Comparison of ENCODE assay signal across 8 cellular contexts in genomic region chr12:120686151-120686689, GRCh38. TPM values are rescaled to one million over a fixed set of nuclear protein-coding genes. Genes with fewer than 3 reads are reported as not detected.
DNase-seq lines count a peak whose midpoint lies in the region; ATAC-seq and TF ChIP-seq lines count a peak whose summit lies in the region.

No MANE protein-coding gene starts in this region.

- H3K4me2 ChIP-seq in SK-N-SH: peak overlapping the region; percentile 81

- H3K27me3 ChIP-seq in GM06990 (replicated peaks; ENCODE audit: control insufficient read depth, insufficient read depth, low read length) (no peaks in the 10 kb centered on the region), SK-N-SH (ENCODE audit: insufficient read depth) (no peaks in the 10 kb centered on the region), thyroid gland (no peaks in the 10 kb centered on the region)

- TF ChIP-seq EP300 in SK-N-SH (IDR thresholded peaks at IDR 0.05; ENCODE audit: borderline replicate concordance in 1 of 2, low read depth in 1 of 2, low read length in 1 of 2): no peak

- TF ChIP-seq CTCF in GM06990 (IDR thresholded peaks at IDR 0.05; ENCODE audit: insufficient read depth, low read length, poor library complexity, severe bottlenecking) (no peak), SK-N-SH (IDR thresholded peaks at IDR 0.05) (no peak), osteocyte (IDR thresholded peaks at IDR 0.05) (no peak), thyroid gland (IDR thresholded peaks at IDR 0.05) (no peak)

- no peaks in the 10 kb centered on the region for H3K9me3 Mint-ChIP-seq in activated naive CD8-positive, alpha-beta T cell (ENCODE audit: low read depth)
- H3K9me3 Mint-ChIP-seq in osteocyte (ENCODE audit: unreplicated experiment): no peaks in the 10 kb centered on the region

- H3K27me3 Mint-ChIP-seq in activated naive CD8-positive, alpha-beta T cell: no peaks in the 10 kb centered on the region
- H3K27me3 Mint-ChIP-seq in osteocyte (ENCODE audit: unreplicated experiment): no peaks in the 10 kb centered on the region

- peak overlapping the region; percentile 91 for H3K27ac Mint-ChIP-seq in activated naive CD8-positive, alpha-beta T cell
- H3K27ac Mint-ChIP-seq in osteocyte (ENCODE audit: unreplicated experiment): peak overlapping the region; percentile 96

- peak overlapping the region; percentile 91 for H3K4me3 Mint-ChIP-seq in activated naive CD8-positive, alpha-beta T cell
- H3K4me3 Mint-ChIP-seq in osteocyte (ENCODE audit: unreplicated experiment): peak overlapping the region; percentile 91

- peaks cover 4% of the 10 kb centered on the region for H3F3A ChIP-seq in SK-N-SH (replicated peaks; ENCODE audit: insufficient read depth)

- CTCF ChIA-PET in SK-N-SH (lab: Yijun Ruan, JAX): interaction anchor here (0.7 to 5.6 kb wide), 6 partner anchors 18 to 286 kb away, joined by 3 to 34 read pairs (median 3); no protein-coding TSS in a partner anchor

- no peaks in the 10 kb centered on the region for H3K36me3 Mint-ChIP-seq in activated naive CD8-positive, alpha-beta T cell
- H3K36me3 Mint-ChIP-seq in osteocyte (ENCODE audit: unreplicated experiment): no peaks in the 10 kb centered on the region

- peaks cover 41% of the 10 kb centered on the region for H3K79me2 ChIP-seq in SK-N-SH (ENCODE audit: insufficient read depth)

- peak; percentile 71 for ATAC-seq in HG02588 (IDR thresholded peaks at IDR 0.05; ENCODE audit: unreplicated experiment)

- no peaks in the 10 kb centered on the region for H3K9me2 ChIP-seq in SK-N-SH

- POLR2A ChIA-PET in SK-N-SH (lab: Yijun Ruan, JAX): interaction anchor here (0.6 to 1.1 kb wide), 5 partner anchors 17 to 446 kb away, joined by 3 to 4 read pairs (median 3); partner anchors contain the start of genes P2RX7 and POP5

- H3K36me3 ChIP-seq in GM06990 (ENCODE audit: control insufficient read depth, insufficient read depth, low read length) (no peaks in the 10 kb centered on the region; the same call in 1 of the 2 replicates), SK-N-SH (replicated peaks in 1 of 2; ENCODE audit: control insufficient read depth in 1 of 2, insufficient read depth in 2 of 2, low read length in 1 of 2) (no peaks in the 10 kb centered on the region), thyroid gland (no peaks in the 10 kb centered on the region)

- under 1% methylated on average over 35 of the region's 46 CpGs for WGBS in SK-N-SH (ENCODE audit: low lambda C conversion rate)
- WGBS in thyroid gland, 2 donors: 1 to 2% methylated on average over 8 to 41 of the region's 46 CpGs

- DNase-seq in GM06990 (ENCODE audit: extremely low read depth, insufficient read length): peak; percentile 96
- DNase-seq in NCI-H1092 (lab: John Stamatoyannopoulos, UW): peak; percentile 95
- peak; percentile 95 for DNase-seq in SK-N-SH
- DNase-seq in head of caudate nucleus: peak; percentile 97 to 100 (median 99)
- peak; percentile 98 for DNase-seq in osteocyte (ENCODE audit: extremely low spot score, unreplicated experiment)
- peak; percentile 99 for DNase-seq in thyroid gland

- intact Hi-C loops in head of caudate nucleus (cut with DNase I) (loop anchor here (2.0 to 5.0 kb wide), 2 partner anchors 25 to 104 kb away; partner anchors contain the start of genes POP5 and UNC119B), thyroid gland (cut with DNase I) (loop anchor here (2.0 kb wide), 1 partner anchor 25 kb away; the partner anchor contains the start of gene UNC119B)

- H4K20me1 ChIP-seq in SK-N-SH (ENCODE audit: insufficient read depth): peaks cover 34% of the 10 kb centered on the region

- peaks cover 31% of the 10 kb centered on the region for H3K4me1 Mint-ChIP-seq in activated naive CD8-positive, alpha-beta T cell (ENCODE audit: low read depth)
- peaks cover 30% of the 10 kb centered on the region for H3K4me1 Mint-ChIP-seq in osteocyte (ENCODE audit: unreplicated experiment)

- H3K4me1 ChIP-seq in SK-N-SH (ENCODE audit: control insufficient read depth in 1 of 2, insufficient read depth in 2 of 2, low read depth in 1 of 2, low read length in 1 of 2) (peaks cover 4 to 19% of the 10 kb centered on the region in 2 experiments; a peak in 3 of 4 replicates), thyroid gland (peaks cover 24 to 30% of the 10 kb centered on the region in 2 donors)

- H3K9me3 ChIP-seq in SK-N-SH (no peaks in the 10 kb centered on the region), thyroid gland (no peaks in the 10 kb centered on the region)

- H3K4me3 ChIP-seq in GM06990 (replicated peaks; ENCODE audit: low read depth, low read length) (peak overlapping the region; percentile 65), SK-N-SH (ENCODE audit: low read depth in 2 of 2, low read length in 1 of 2) (peak overlapping the region; percentile 87 to 90), thyroid gland (replicated peaks in 1 of 3) (peak overlapping the region; percentile 11 to 92 (median 48))

- H2AFZ ChIP-seq in SK-N-SH (ENCODE audit: low read depth): peak overlapping the region; percentile 94

- no peak for TF ChIP-seq RAD21 in SK-N-SH (IDR thresholded peaks at IDR 0.05; ENCODE audit: low read length)

- H3K27ac ChIP-seq in SK-N-SH (ENCODE audit: low read depth in 2 of 2, low read length in 1 of 2) (peak overlapping the region; percentile 98 to 99), thyroid gland (peak overlapping the region; percentile 76 to 95 (median 79))

- TF ChIP-seq POLR2A in thyroid gland (IDR thresholded peaks at IDR 0.05): peak; percentile 33 to 90

- peak overlapping the region; percentile 88 for H3K9ac ChIP-seq in SK-N-SH

TF ChIP-seq in SK-N-SH, 30 proteins besides CTCF, POLR2A, EP300 and RAD21:
- TF ChIP-seq SMC3 (IDR thresholded peaks at IDR 0.05; ENCODE audit: low read depth, low read length): no peak
- TF ChIP-seq, protein P1, sequence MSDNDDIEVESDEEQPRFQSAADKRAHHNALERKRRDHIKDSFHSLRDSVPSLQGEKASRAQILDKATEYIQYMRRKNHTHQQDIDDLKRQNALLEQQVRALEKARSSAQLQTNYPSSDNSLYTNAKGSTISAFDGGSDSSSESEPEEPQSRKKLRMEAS (IDR thresholded peaks at IDR 0.05; ENCODE audit: low read depth): peak; percentile 9; the same call in 1 of the 2 replicates
- TF ChIP-seq NRF1 (IDR thresholded peaks at IDR 0.05; ENCODE audit: low read depth, low read length): peak; percentile 35
- no peak for TF ChIP-seq TEAD4 (IDR thresholded peaks at IDR 0.05; ENCODE audit: borderline replicate concordance, insufficient read depth)
- no peak; the same call in 1 of the 2 replicates for TF ChIP-seq RCOR1 (IDR thresholded peaks at IDR 0.05; ENCODE audit: low read length)
- TF ChIP-seq ELF1 (IDR thresholded peaks at IDR 0.05): no peak
- TF ChIP-seq YY1 (IDR thresholded peaks at IDR 0.05; ENCODE audit: low read depth): no peak
- TF ChIP-seq TAF1 (IDR thresholded peaks at IDR 0.05; ENCODE audit: borderline replicate concordance, low read depth, low read length): peak; percentile 71
- peak; percentile 68; the same call in 1 of the 2 replicates for TF ChIP-seq SIN3A (IDR thresholded peaks at IDR 0.05; ENCODE audit: borderline replicate concordance, low read depth, low read length)
- peak; percentile 53; the same call in 1 of the 2 replicates for TF ChIP-seq MXI1 (IDR thresholded peaks at IDR 0.05; ENCODE audit: low read depth, low read length)
- TF ChIP-seq RFX5 (IDR thresholded peaks at IDR 0.05; ENCODE audit: low read length): peak; percentile 76
- TF ChIP-seq POLR2AphosphoS5 (IDR thresholded peaks at IDR 0.05; ENCODE audit: low read depth, low read length): peak; percentile 87

RNA-seq across cellular contexts. Expression of gene MLEC, which starts 0.7 kb away (rescaled TPM):
- polyA plus RNA-seq in SK-N-SH (2012; rRNA removed): 23.4 and 27.8 TPM in 2 replicates
- 32.4 and 33.3 TPM in 2 replicates for polyA plus RNA-seq in SK-N-SH (2012; cell fraction: cytosol; rRNA removed)
- polyA plus RNA-seq in SK-N-SH (2012; cell fraction: nucleus; rRNA removed): 12.2 and 23.2 TPM in 2 replicates
- 129 TPM in 2 replicates for total RNA-seq in osteocyte
- total RNA-seq in thyroid gland: 100 to 1,000 TPM; 122 to 288 (median 187) TPM

RNA-seq across cellular contexts. Expression of gene UNC119B, which starts 24.0 kb away (rescaled TPM):
- polyA plus RNA-seq in SK-N-SH (2012; rRNA removed): 23.6 and 32.0 TPM in 2 replicates
- 25.3 and 28.0 TPM in 2 replicates for polyA plus RNA-seq in SK-N-SH (2012; cell fraction: cytosol; rRNA removed)
- polyA plus RNA-seq in SK-N-SH (2012; cell fraction: nucleus; rRNA removed): 23.7 and 28.0 TPM in 2 replicates
- 26.8 and 27.9 TPM in 2 replicates for total RNA-seq in osteocyte
- total RNA-seq in thyroid gland: 10 to 100 TPM; 44.1 to 65.3 (median 61.6) TPM

RNA-seq across cellular contexts. Expression of gene ACADS, which starts 39.4 kb away (rescaled TPM):
- polyA plus RNA-seq in SK-N-SH (2012; rRNA removed): 4.5 and 4.9 TPM in 2 replicates
- polyA plus RNA-seq in SK-N-SH (2012; cell fraction: cytosol; rRNA removed): 1.3 and 2.9 TPM in 2 replicates
- 17.0 and 23.0 TPM in 2 replicates for polyA plus RNA-seq in SK-N-SH (2012; cell fraction: nucleus; rRNA removed)
- total RNA-seq in osteocyte (4.6 and 4.9 TPM in 2 replicates), thyroid gland (10 to 100 TPM; 40.8 to 85.9 (median 65.1) TPM)

RNA-seq across cellular contexts. Expression of gene CABP1, which starts 45.8 kb away (rescaled TPM):
- 0.08 and 0.21 TPM in 2 replicates for polyA plus RNA-seq in SK-N-SH (2012; rRNA removed)
- polyA plus RNA-seq in SK-N-SH (2012; cell fraction: cytosol; rRNA removed): 0.12 and 0.18 TPM in 2 replicates
- 0.27 and 0.38 TPM in 2 replicates for polyA plus RNA-seq in SK-N-SH (2012; cell fraction: nucleus; rRNA removed)
- total RNA-seq in osteocyte (not detected in 2 replicates), thyroid gland (1 to 10 TPM in 1 of 4 donors, under 1 TPM in 1, not detected in 2; 0.33 to 1.4 TPM)

Comparison
In these comparisons a context has a peak if more than half of its experiments do, and no peak if none do; other contexts are left out.
1. Peak in every context shown above with its lines: DNase-seq, ATAC-seq, H3K4me3 ChIP-seq and H3K27ac ChIP-seq.